Comparison of ENCODE assay signal across 1 cellular context in genomic region chr19:14394167-14394566, GRCh38.
TF ChIP-seq lines count a peak whose summit lies in the region.

No MANE protein-coding gene starts in this region.

TF ChIP-seq in K562, 482 proteins besides CTCF, POLR2A, EP300 and RAD21:
- no peak for TF ChIP-seq GATAD2B (IDR thresholded peaks at IDR 0.05; ENCODE audit: borderline replicate concordance)
- TF ChIP-seq FOXA3 (CRISPR knock-in tag; conservative IDR thresholded peaks at IDR 0.05 in 1 of 2, IDR thresholded peaks at IDR 0.05 in 1 of 2) = no peak
- no peak for TF ChIP-seq E2F3 (CRISPR knock-in tag; IDR thresholded peaks at IDR 0.05)
- peak; percentile 18; the same call in 1 of the 2 replicates for TF ChIP-seq CBFA2T3 (IDR thresholded peaks at IDR 0.05)
- no peak for TF ChIP-seq CLOCK (CRISPR knock-in tag; IDR thresholded peaks at IDR 0.05; ENCODE audit: borderline replicate concordance)
- TF ChIP-seq TBP (optimal IDR thresholded peaks at IDR 0.05; ENCODE audit: low read depth, low read length) = no peak
